In the genomic region with DNA sequence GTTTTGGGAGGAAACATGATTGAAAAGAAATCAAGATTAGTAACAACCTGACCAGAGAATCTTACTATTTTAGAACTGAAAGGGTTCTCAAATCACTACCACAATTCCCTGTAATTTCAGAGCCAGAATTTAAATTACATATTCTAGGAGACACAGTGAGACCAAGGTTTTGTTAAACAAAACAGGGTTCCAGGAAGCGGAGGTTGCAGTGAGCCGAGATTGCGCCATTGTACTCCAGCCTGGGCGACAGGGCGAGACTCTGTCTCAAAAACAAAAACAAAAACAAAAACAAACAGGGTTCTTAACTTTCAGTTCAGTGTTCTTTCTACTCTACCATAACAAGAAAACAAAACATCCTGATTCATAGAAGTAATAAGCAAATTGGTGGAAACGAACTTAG, we compare ENCODE assay signal across 1 cellular context.
TF ChIP-seq lines count a peak whose summit lies in the region.

No MANE protein-coding gene starts in this region.

TF ChIP-seq in K562, 482 proteins besides CTCF, POLR2A, EP300 and RAD21 (continued from another document):
- TF ChIP-seq, protein P1, sequence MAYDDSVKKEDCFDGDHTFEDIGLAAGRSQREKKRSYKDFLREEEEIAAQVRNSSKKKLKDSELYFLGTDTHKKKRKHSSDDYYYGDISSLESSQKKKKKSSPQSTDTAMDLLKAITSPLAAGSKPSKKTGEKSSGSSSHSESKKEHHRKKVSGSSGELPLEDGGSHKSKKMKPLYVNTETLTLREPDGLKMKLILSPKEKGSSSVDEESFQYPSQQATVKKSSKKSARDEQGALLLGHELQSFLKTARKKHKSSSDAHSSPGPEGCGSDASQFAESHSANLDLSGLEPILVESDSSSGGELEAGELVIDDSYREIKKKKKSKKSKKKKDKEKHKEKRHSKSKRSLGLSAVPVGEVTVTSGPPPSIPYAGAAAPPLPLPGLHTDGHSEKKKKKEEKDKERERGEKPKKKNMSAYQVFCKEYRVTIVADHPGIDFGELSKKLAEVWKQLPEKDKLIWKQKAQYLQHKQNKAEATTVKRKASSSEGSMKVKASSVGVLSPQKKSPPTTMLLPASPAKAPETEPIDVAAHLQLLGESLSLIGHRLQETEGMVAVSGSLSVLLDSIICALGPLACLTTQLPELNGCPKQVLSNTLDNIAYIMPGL (CRISPR knock-in tag; IDR thresholded peaks at IDR 0.05): no peak
TF ChIP-seq in K562: peak in this region for 0.
